8 cellular contexts compared by ENCODE assay signal in genomic region chr16:1238903-1239302, GRCh38. TPM values are rescaled to one million over a fixed set of nuclear protein-coding genes. Genes with fewer than 3 reads are reported as not detected.
"Had no signal": no experiment of that assay in that cellular context is flagged by ENCODE, and none has a peak within 500 bp of the region (broad histone marks: within the 10 kb centered on the region; RNA-seq: fewer than 3 reads in every experiment).

No MANE protein-coding gene starts in this region.

RNA-seq across cellular contexts. Expression of gene TPSAB1, which starts 1.6 kb away (rescaled TPM):
- total RNA-seq: activated CD4-positive, alpha-beta memory T cell treated with anti-CD3 and anti-CD28 coated beads for 36 hours; activated CD4-positive, alpha-beta T cell treated with anti-CD3 and anti-CD28 coated beads, Interleukin-2, amount 10 ng/mL, durations not matched to agents 24 days and 14 days; activated CD8-positive, alpha-beta memory T cell treated with anti-CD3 and anti-CD28 coated beads for 36 hours; endodermal cell; foreskin keratinocyte; mononuclear cell; osteocyte had no signal
- polyA plus RNA-seq: foreskin keratinocyte had no signal

RNA-seq across cellular contexts. Expression of gene TPSB2, which starts 8.9 kb away (rescaled TPM):
- total RNA-seq: activated CD4-positive, alpha-beta memory T cell treated with anti-CD3 and anti-CD28 coated beads for 36 hours; activated CD4-positive, alpha-beta T cell treated with anti-CD3 and anti-CD28 coated beads, Interleukin-2, amount 10 ng/mL, durations not matched to agents 24 days and 14 days; activated CD8-positive, alpha-beta memory T cell treated with anti-CD3 and anti-CD28 coated beads for 36 hours; endodermal cell; foreskin keratinocyte; mononuclear cell; osteocyte had no signal
- polyA plus RNA-seq: foreskin keratinocyte had no signal

RNA-seq across cellular contexts. Expression of gene TPSG1, which starts 13.8 kb away (rescaled TPM):
- total RNA-seq: activated CD4-positive, alpha-beta memory T cell treated with anti-CD3 and anti-CD28 coated beads for 36 hours; activated CD4-positive, alpha-beta T cell treated with anti-CD3 and anti-CD28 coated beads, Interleukin-2, amount 10 ng/mL, durations not matched to agents 24 days and 14 days; activated CD8-positive, alpha-beta memory T cell treated with anti-CD3 and anti-CD28 coated beads for 36 hours; endodermal cell; foreskin keratinocyte; mononuclear cell; osteocyte had no signal
- polyA plus RNA-seq: foreskin keratinocyte had no signal

RNA-seq across cellular contexts. Expression of gene TPSD1, which starts 17.0 kb away (rescaled TPM):
- total RNA-seq: activated CD4-positive, alpha-beta memory T cell treated with anti-CD3 and anti-CD28 coated beads for 36 hours; activated CD4-positive, alpha-beta T cell treated with anti-CD3 and anti-CD28 coated beads, Interleukin-2, amount 10 ng/mL, durations not matched to agents 24 days and 14 days; activated CD8-positive, alpha-beta memory T cell treated with anti-CD3 and anti-CD28 coated beads for 36 hours; endodermal cell; foreskin keratinocyte; mononuclear cell; osteocyte; right lobe of liver had no signal
- polyA plus RNA-seq: foreskin keratinocyte had no signal
